ENCODE assay signal across 1 cellular context in genomic region chrX:107574054-107574683, GRCh38.
A peak's percentile ranks its signal among the peaks of the same experiment; 100 is the strongest.
TF ChIP-seq lines count a peak whose summit lies in the region.

No MANE protein-coding gene starts in this region.

TF ChIP-seq in HepG2, 621 proteins besides CTCF, POLR2A, EP300 and RAD21 (continued from another document and continues in another):
- TF ChIP-seq ZBTB10 (CRISPR knock-in tag; IDR thresholded peaks at IDR 0.05; ENCODE audit: borderline replicate concordance) (no peak), ZNF460 (CRISPR knock-in tag; IDR thresholded peaks at IDR 0.05; ENCODE audit: borderline replicate concordance) (no peak), ZNF652 (CRISPR knock-in tag; IDR thresholded peaks at IDR 0.05; ENCODE audit: borderline replicate concordance, low read depth) (no peak), E2F5 (CRISPR knock-in tag; conservative IDR thresholded peaks at IDR 0.05) (no peak), ZNF503 (CRISPR knock-in tag; IDR thresholded peaks at IDR 0.05) (peak; percentile 59; the same call in 1 of the 2 replicates), NFIB (CRISPR knock-in tag; IDR thresholded peaks at IDR 0.05; ENCODE audit: borderline replicate concordance) (no peak), ZNF383 (CRISPR knock-in tag; IDR thresholded peaks at IDR 0.05; ENCODE audit: borderline replicate concordance) (no peak), ZGPAT (CRISPR knock-in tag; IDR thresholded peaks at IDR 0.05) (peak; percentile 43; the same call in 1 of the 2 replicates), TFAP4 (IDR thresholded peaks at IDR 0.05; ENCODE audit: borderline replicate concordance, low read depth) (peak; percentile 62; the same call in 1 of the 2 replicates), NONO (IDR thresholded peaks at IDR 0.05) (no peak), NONO (CRISPR knock-in tag; conservative IDR thresholded peaks at IDR 0.05) (no peak), IRX3 (CRISPR knock-in tag; IDR thresholded peaks at IDR 0.05; ENCODE audit: borderline replicate concordance, low read depth) (no peak), SAFB2 (CRISPR knock-in tag; IDR thresholded peaks at IDR 0.05; ENCODE audit: borderline replicate concordance, low read depth) (no peak), ZSCAN5A (CRISPR knock-in tag; IDR thresholded peaks at IDR 0.05; ENCODE audit: borderline replicate concordance) (no peak), ATAD3A (CRISPR knock-in tag; IDR thresholded peaks at IDR 0.05) (no peak), ZNF30 (CRISPR knock-in tag; IDR thresholded peaks at IDR 0.05) (no peak), NFYB (CRISPR knock-in tag; IDR thresholded peaks at IDR 0.05) (no peak), PCBP2 (optimal IDR thresholded peaks at IDR 0.05; ENCODE audit: low read depth, low read length, poor library complexity, severe bottlenecking) (no peak), NFE2L2 (IDR thresholded peaks at IDR 0.05; ENCODE audit: low read length) (no peak), PATZ1 (CRISPR knock-in tag; IDR thresholded peaks at IDR 0.05) (no peak), ZNF18 (CRISPR knock-in tag; IDR thresholded peaks at IDR 0.05; ENCODE audit: insufficient replicate concordance) (no peak), KLF11 (CRISPR knock-in tag; IDR thresholded peaks at IDR 0.05) (no peak), ZNF737 (CRISPR knock-in tag; IDR thresholded peaks at IDR 0.05; ENCODE audit: borderline replicate concordance) (no peak), TEF (CRISPR knock-in tag; IDR thresholded peaks at IDR 0.05) (no peak), NR2F2 (IDR thresholded peaks at IDR 0.05; ENCODE audit: borderline replicate concordance, low read depth) (peak; percentile 80), CREM (IDR thresholded peaks at IDR 0.05) (peak; percentile 47; the same call in 1 of the 2 replicates), CREM (CRISPR knock-in tag; IDR thresholded peaks at IDR 0.05) (no peak), SRF (IDR thresholded peaks at IDR 0.05; ENCODE audit: low read depth, low read length) (0 out of 2 replicates have a peak, but pooled peaks have one; percentile 30), RFX1 (IDR thresholded peaks at IDR 0.05) (no peak), BRF2 (CRISPR knock-in tag; IDR thresholded peaks at IDR 0.05) (no peak), FOXO1 (CRISPR knock-in tag; IDR thresholded peaks at IDR 0.05) (peak; percentile 58; the same call in 1 of the 2 replicates), DPF2 (CRISPR knock-in tag; IDR thresholded peaks at IDR 0.05; ENCODE audit: borderline replicate concordance, low read depth) (0 out of 2 replicates have a peak, but pooled peaks have one; percentile 44), ZNF512B (CRISPR knock-in tag; IDR thresholded peaks at IDR 0.05; ENCODE audit: borderline replicate concordance) (no peak), ZNF790 (CRISPR knock-in tag; IDR thresholded peaks at IDR 0.05; ENCODE audit: borderline replicate concordance) (no peak), ZEB1 (IDR thresholded peaks at IDR 0.05; ENCODE audit: insufficient replicate concordance, low read depth) (no peak), ZNF362 (CRISPR knock-in tag; IDR thresholded peaks at IDR 0.05; ENCODE audit: borderline replicate concordance) (peak; percentile 76; the same call in 1 of the 2 replicates), PBX2 (CRISPR knock-in tag; IDR thresholded peaks at IDR 0.05) (no peak), ZNF552 (CRISPR knock-in tag; IDR thresholded peaks at IDR 0.05; ENCODE audit: borderline replicate concordance) (no peak)
